In genomic region chr18:76747676-76748075, GRCh38 we compare ENCODE assay signal across 24 cellular contexts.
"Had no signal": no experiment of that assay in that cellular context is flagged by ENCODE, and none has a peak within 500 bp of the region (broad histone marks: within the 10 kb centered on the region; RNA-seq: fewer than 3 reads in every experiment).

No MANE protein-coding gene starts in this region.

- H3K4me2 ChIP-seq: hepatocyte had no signal

- H3K4me1 ChIP-seq: colonic mucosa, foreskin keratinocyte, gastroesophageal sphincter, heart left ventricle, left ventricle myocardium inferior, lower lobe of right lung had no signal

- H3K27ac ChIP-seq: colonic mucosa, dorsolateral prefrontal cortex, epithelial cell of prostate, foreskin keratinocyte, gastroesophageal sphincter, heart left ventricle, hepatocyte, left ventricle myocardium inferior, lower lobe of right lung had no signal

- H3K4me3 ChIP-seq: colonic mucosa, dorsolateral prefrontal cortex, gastroesophageal sphincter, heart left ventricle, hepatocyte, left ventricle myocardium inferior, lower lobe of right lung, mucosa of descending colon had no signal

- H3K27me3 ChIP-seq: colonic mucosa, dorsolateral prefrontal cortex, foreskin keratinocyte, gastroesophageal sphincter, heart left ventricle, hepatocyte had no signal

- H3K36me3 ChIP-seq: colonic mucosa, gastroesophageal sphincter, heart left ventricle, left ventricle myocardium inferior, lower lobe of right lung had no signal

- FAIRE-seq: frontal cortex, kidney had no signal

- H2AFZ ChIP-seq: hepatocyte had no signal

- H3K9me3 ChIP-seq: colonic mucosa had no signal

- H3K79me2 ChIP-seq: hepatocyte had no signal

- DNase-seq: colonic mucosa; cortex of kidney; dorsolateral prefrontal cortex; effector CD4-positive, alpha-beta T cell; effector memory CD4-positive, alpha-beta T cell; erythroblast; foreskin keratinocyte; heart left ventricle; hypothalamus; immature natural killer cell; islet precursor cell; kidney; kidney glomerular epithelial cell; left colon; left ventricle myocardium inferior; lower lobe of right lung; mesenchymal stem cell; mucosa of descending colon; naive B cell; naive thymus-derived CD8-positive, alpha-beta T cell had no signal
